ENCODE assay signal across 8 cellular contexts in the genomic region with DNA sequence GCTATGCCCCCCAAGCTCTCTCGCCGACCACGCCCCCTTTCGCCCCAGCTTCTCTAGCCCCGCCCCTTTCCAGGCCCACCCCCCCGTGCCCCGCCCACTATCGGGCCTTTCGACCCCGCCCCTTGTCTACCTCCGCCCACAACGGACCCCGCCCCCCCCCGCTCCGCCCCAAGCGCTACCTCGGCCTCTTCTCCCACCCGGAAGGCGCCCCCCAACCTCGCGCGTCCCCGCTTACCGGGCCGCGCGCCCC. TPM values are rescaled to one million over a fixed set of nuclear protein-coding genes. Genes with fewer than 3 reads are reported as not detected.
DNase-seq lines count a peak whose midpoint lies in the region; ATAC-seq lines count a peak whose summit lies in the region.

No MANE protein-coding gene starts in this region.

- H3K27ac ChIP-seq in skin epidermis: peak overlapping the region in 20 of 21 experiments; percentile 56 to 90 (median 84)

- in situ Hi-C loops in ACHN (cut with HindIII; ENCODE audit: low pct_ligation_motif_present, low pct_unique_long_range_greater_than_20kb, low sequenced_read_pairs): no loop called here

- no peak for ATAC-seq in activated naive CD4-positive, alpha-beta T cell treated with anti-CD3 and anti-CD28 coated beads, Interleukin-2, amount 50 U/mL, for 72 hours
- ATAC-seq in GM21390 (IDR thresholded peaks at IDR 0.05; ENCODE audit: unreplicated experiment): no peak

- DNase-seq in SKM-1 (lab: John Stamatoyannopoulos, UW; ENCODE audit: unreplicated experiment) (peak; percentile 41), SKM-1 treated with dmso at 0.1 percent for 144 hours (lab: John Stamatoyannopoulos, UW; ENCODE audit: unreplicated experiment) (no peak), hepatic stellate cell (ENCODE audit: low spot score) (peak; percentile 84), GF-D8 (lab: John Stamatoyannopoulos, UW) (no peak), ACHN (no peak)
- DNase-seq in activated naive CD4-positive, alpha-beta T cell treated with anti-CD3 and anti-CD28 coated beads, Interleukin-2, amount 50 U/mL, for 72 hours (ENCODE audit: low spot score in 2 of 2): peak in 1 of 2 donors; percentile 64

- H3K27ac Mint-ChIP-seq in activated naive CD4-positive, alpha-beta T cell treated with anti-CD3 and anti-CD28 coated beads, Interleukin-2, amount 50 U/mL, for 72 hours: peak overlapping the region; percentile 74 to 88

- peaks cover 41 to 62% of the 10 kb centered on the region in 2 donors for H3K36me3 Mint-ChIP-seq in activated naive CD4-positive, alpha-beta T cell treated with anti-CD3 and anti-CD28 coated beads, Interleukin-2, amount 50 U/mL, for 72 hours

- no peaks in the 10 kb centered on the region for H3K9me3 Mint-ChIP-seq in activated naive CD4-positive, alpha-beta T cell treated with anti-CD3 and anti-CD28 coated beads, Interleukin-2, amount 50 U/mL, for 72 hours

- peak overlapping the region; percentile 35 to 56 (median 49) for H3K4me3 ChIP-seq in skin epidermis

RNA-seq across cellular contexts. Expression of a gene that starts 0.2 kb away (rescaled TPM):
- 10 to 100 TPM; 12.2 to 18.2 TPM for total RNA-seq in activated naive CD4-positive, alpha-beta T cell treated with anti-CD3 and anti-CD28 coated beads, Interleukin-2, amount 50 U/mL, for 72 hours

RNA-seq across cellular contexts. Expression of a gene that starts 3.5 kb away (rescaled TPM):
- 100 to 1,000 TPM; 143 to 216 TPM for total RNA-seq in activated naive CD4-positive, alpha-beta T cell treated with anti-CD3 and anti-CD28 coated beads, Interleukin-2, amount 50 U/mL, for 72 hours

RNA-seq across cellular contexts. Expression of a gene that starts 5.4 kb away (rescaled TPM):
- 10 to 100 TPM; 68.4 to 72.8 TPM for total RNA-seq in activated naive CD4-positive, alpha-beta T cell treated with anti-CD3 and anti-CD28 coated beads, Interleukin-2, amount 50 U/mL, for 72 hours

RNA-seq across cellular contexts. Expression of a gene that starts 18.6 kb away (rescaled TPM):
- total RNA-seq in activated naive CD4-positive, alpha-beta T cell treated with anti-CD3 and anti-CD28 coated beads, Interleukin-2, amount 50 U/mL, for 72 hours: 100 to 1,000 TPM in 1 of 2 donors, 10 to 100 TPM in 1; 24.5 to 136 TPM

RNA-seq across cellular contexts. Expression of a gene that starts 27.9 kb away (rescaled TPM):
- 100 to 1,000 TPM in 1 of 2 donors, 10 to 100 TPM in 1; 92.9 to 103 TPM for total RNA-seq in activated naive CD4-positive, alpha-beta T cell treated with anti-CD3 and anti-CD28 coated beads, Interleukin-2, amount 50 U/mL, for 72 hours

Comparison
In these comparisons a context has a peak if more than half of its experiments do, and no peak if none do; other contexts are left out.
1. DNase-seq: peak in SKM-1 (single experiment) and hepatic stellate cell (single experiment); none in SKM-1 treated with dmso at 0.1 percent for 144 hours (single experiment), GF-D8 (single experiment) and ACHN (single experiment).